In the genomic region with DNA sequence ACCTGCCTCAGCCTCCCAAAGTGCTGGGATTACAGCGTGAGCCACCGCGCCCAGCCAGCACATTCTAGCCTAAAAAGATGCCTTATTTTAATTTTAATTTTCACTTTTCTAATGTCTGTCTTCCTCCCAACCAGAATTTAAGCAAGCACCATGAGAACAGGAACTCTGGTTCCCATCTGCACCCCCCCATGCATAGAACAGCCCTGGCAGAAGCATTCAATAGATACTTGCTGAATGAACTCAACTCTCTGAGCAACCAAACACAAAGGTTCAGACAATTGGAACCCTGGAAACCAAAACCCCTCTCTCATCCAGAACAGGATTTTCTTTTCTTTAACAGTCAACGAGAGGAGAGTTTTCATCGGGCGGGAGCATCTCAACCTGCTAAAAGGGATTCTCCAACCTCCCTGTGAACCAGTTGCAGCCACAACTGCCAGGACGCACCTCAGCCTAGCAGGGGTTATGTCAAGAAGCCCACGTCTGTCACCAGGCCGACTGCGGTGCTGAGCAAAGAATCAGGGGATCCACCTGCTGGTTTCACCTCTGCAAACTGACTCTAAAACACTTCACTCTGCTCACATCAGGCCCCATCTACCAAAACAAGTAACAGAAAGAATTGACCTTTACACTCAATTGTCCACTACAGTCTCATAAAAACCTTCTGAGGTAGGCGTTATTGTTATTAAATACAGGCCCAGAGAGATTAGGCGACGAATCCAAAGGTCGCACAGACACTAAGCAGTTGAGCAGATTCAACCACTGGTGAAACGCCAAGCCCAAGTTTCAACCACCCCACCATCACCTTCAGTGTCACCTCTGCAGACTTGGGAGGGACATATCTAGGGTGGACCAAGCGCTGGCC, we compare ENCODE assay signal across 8 cellular contexts. TPM values are rescaled to one million over a fixed set of nuclear protein-coding genes. Genes with fewer than 3 reads are reported as not detected.
DNase-seq lines count a peak whose midpoint lies in the region; ATAC-seq, FAIRE-seq and TF ChIP-seq lines count a peak whose summit lies in the region.

No MANE protein-coding gene starts in this region.

- peak overlapping the region; percentile 46 for H3K27ac Mint-ChIP-seq in activated B cell treated with CpG ODN at 0.5 μM for 24 hours

- H3K27ac ChIP-seq in iPS-20b (ENCODE audit: low read length) (no peak overlapping the region), stomach smooth muscle (ENCODE audit: low read length) (no peak overlapping the region)

- intact Hi-C loops in activated B cell treated with CpG ODN at 0.5 μM for 24 hours (cut with micrococcal nuclease) (no loop called here), posterior cingulate gyrus (cut with DNase I) (loop anchor here (5.0 kb wide), 1 partner anchor 58 kb away; a partner anchor contains a TSS)

- peak; percentile 39 to 49 for ATAC-seq in activated CD4-positive, CD25-positive, alpha-beta regulatory T cell treated with anti-CD3 and anti-CD28 coated beads, Interleukin-2, amount 50 U/mL, for 24 hours
- no peak for ATAC-seq in activated B cell treated with CpG ODN at 0.5 μM for 24 hours (ENCODE audit: low read depth)

- H3K4me1 ChIP-seq in iPS-20b (ENCODE audit: insufficient read depth, low read length) (peaks cover 3% of the 10 kb centered on the region; the same call in 1 of the 2 replicates), stomach smooth muscle (ENCODE audit: control insufficient read depth, insufficient read depth, low read length) (peaks cover 40% of the 10 kb centered on the region)

- CTCF ChIA-PET in activated B cell treated with CpG ODN at 0.5 μM for 24 hours (lab: Charles Lee), result no interaction called here

- no peaks in the 10 kb centered on the region for H3K9me3 Mint-ChIP-seq in activated B cell treated with CpG ODN at 0.5 μM for 24 hours

- H3K4me3 ChIP-seq in iPS-20b (ENCODE audit: low read length) (peak overlapping the region; percentile 74), stomach smooth muscle (ENCODE audit: low read length in 2 of 2) (peak overlapping the region; percentile 61 to 74)

- H3K9ac ChIP-seq in iPS-20b (ENCODE audit: low read depth, low read length) (peak overlapping the region; percentile 66; the same call in 1 of the 2 replicates), stomach smooth muscle (ENCODE audit: low read length in 2 of 2) (peak overlapping the region; percentile 57 to 60)

- POLR2A ChIA-PET in activated B cell treated with CpG ODN at 0.5 μM for 24 hours (lab: Charles Lee), result interaction anchor here (0.6 to 2.4 kb wide), 6 partner anchors 11 to 234 kb away, joined by 3 to 161 read pairs (median 7); a partner anchor contains a TSS

- no peak for FAIRE-seq in urothelium cell line (lab: Jason Lieb, UNC)

- H3K4me1 Mint-ChIP-seq in activated B cell treated with CpG ODN at 0.5 μM for 24 hours, result peaks cover 49% of the 10 kb centered on the region

- peak overlapping the region; percentile 83 for H3K4me3 Mint-ChIP-seq in activated B cell treated with CpG ODN at 0.5 μM for 24 hours

- TF ChIP-seq CTCF in activated B cell treated with CpG ODN at 0.5 μM for 24 hours (IDR thresholded peaks at IDR 0.05), result no peak

- no peaks in the 10 kb centered on the region for H3K9me3 ChIP-seq in iPS-20b (ENCODE audit: insufficient read depth, low read depth, low read length)
- no peaks in the 10 kb centered on the region for H3K9me3 ChIP-seq in stomach smooth muscle (ENCODE audit: control insufficient read depth in 2 of 2, low read length in 2 of 2)

- no peaks in the 10 kb centered on the region for H3K27me3 ChIP-seq in iPS-20b (ENCODE audit: insufficient read depth, low read length)
- H3K27me3 ChIP-seq in stomach smooth muscle (ENCODE audit: control insufficient read depth in 1 of 2, insufficient read depth in 2 of 2, low read length in 2 of 2), result no peaks in the 10 kb centered on the region

- peaks cover 32% of the 10 kb centered on the region for H3K36me3 ChIP-seq in iPS-20b (ENCODE audit: insufficient read depth, low read depth, low read length)
- H3K36me3 ChIP-seq in stomach smooth muscle (ENCODE audit: control insufficient read depth in 2 of 2, insufficient read depth in 2 of 2, low read length in 2 of 2), result peaks cover 12 to 15% of the 10 kb centered on the region in 2 donors

- H3K27me3 Mint-ChIP-seq in activated B cell treated with CpG ODN at 0.5 μM for 24 hours, result no peaks in the 10 kb centered on the region

- no peak for DNase-seq in activated CD4-positive, CD25-positive, alpha-beta regulatory T cell treated with anti-CD3 and anti-CD28 coated beads, Interleukin-2, amount 50 U/mL, for 72 hours
- DNase-seq in activated B cell treated with CpG ODN at 0.5 μM for 24 hours, result no peak
- no peak for DNase-seq in urothelium cell line (ENCODE audit: low spot score)
- no peak for DNase-seq in AG08396 (ENCODE audit: low spot score)
- DNase-seq in posterior cingulate gyrus, result no peak

- H3K36me3 Mint-ChIP-seq in activated B cell treated with CpG ODN at 0.5 μM for 24 hours (ENCODE audit: low read depth), result peaks cover 49% of the 10 kb centered on the region

RNA-seq across cellular contexts. Expression of a gene that starts 1.7 kb away (rescaled TPM):
- total RNA-seq in activated B cell treated with CpG ODN at 0.5 μM for 24 hours, result 34.8 and 37.4 TPM in 2 replicates

RNA-seq across cellular contexts. Expression of a gene that starts 10.0 kb away (rescaled TPM):
- 15.7 and 18.6 TPM in 2 replicates for total RNA-seq in activated B cell treated with CpG ODN at 0.5 μM for 24 hours

RNA-seq across cellular contexts. Expression of a gene that starts 55.7 kb away (rescaled TPM):
- total RNA-seq in activated B cell treated with CpG ODN at 0.5 μM for 24 hours, result 46.5 and 54.1 TPM in 2 replicates
